In genomic region chr22:40249286-40249685, GRCh38 we compare ENCODE assay signal across 1 cellular context.
TF ChIP-seq lines count a peak whose summit lies in the region.

No MANE protein-coding gene starts in this region.

TF ChIP-seq in WTC11, 78 proteins besides CTCF, POLR2A, EP300 and RAD21 (continued from another document):
- no peak for TF ChIP-seq ZNF281 (CRISPR knock-in tag; IDR thresholded peaks at IDR 0.05)
- TF ChIP-seq TEAD1 (CRISPR knock-in tag; IDR thresholded peaks at IDR 0.05) = no peak
